ENCODE assay signal across 11 cellular contexts in genomic region chr15:70491183-70491621, GRCh38.
DNase-seq lines count a peak whose midpoint lies in the region; ATAC-seq and TF ChIP-seq lines count a peak whose summit lies in the region.
"Had no signal": no experiment of that assay in that cellular context is flagged by ENCODE, and none has a peak within 500 bp of the region (broad histone marks: within the 10 kb centered on the region; RNA-seq: fewer than 3 reads in every experiment).

No MANE protein-coding gene starts in this region.

- no peaks in the 10 kb centered on the region for H3K36me3 Mint-ChIP-seq in activated T-cell treated with anti-CD3 and anti-CD28 coated beads, Interleukin-2, amount 50 U/mL, for 4 hours (ENCODE audit: insufficient read depth)

- no peaks in the 10 kb centered on the region for H3K9me3 Mint-ChIP-seq in activated T-cell treated with anti-CD3 and anti-CD28 coated beads, Interleukin-2, amount 50 U/mL, for 4 hours

- peak in 1 of 2 donors; percentile 16 for ATAC-seq in activated T-cell treated with anti-CD3 and anti-CD28 coated beads, Interleukin-2, amount 50 U/mL, for 4 hours
- ATAC-seq in GM19324 (IDR thresholded peaks at IDR 0.05; ENCODE audit: low FRiP score, unreplicated experiment) = no peak
- ATAC-seq: upper lobe of right lung had no signal

- H3K27ac ChIP-seq in effector memory CD4-positive, alpha-beta T cell (ENCODE audit: insufficient read depth, low read length, poor library complexity, severe bottlenecking) = no peak overlapping the region
- H3K27ac ChIP-seq in tibial artery = no peak overlapping the region
- H3K27ac ChIP-seq: upper lobe of right lung had no signal

- peak overlapping the region; percentile 44 for H3K4me3 ChIP-seq in effector memory CD4-positive, alpha-beta T cell (ENCODE audit: insufficient read depth, low read depth, low read length, poor library complexity, severe bottlenecking)
- H3K4me3 ChIP-seq in tibial artery = no peak overlapping the region
- H3K4me3 ChIP-seq: upper lobe of right lung had no signal

- H3K27me3 Mint-ChIP-seq in activated T-cell treated with anti-CD3 and anti-CD28 coated beads, Interleukin-2, amount 50 U/mL, for 4 hours (ENCODE audit: low read depth) = peaks cover 5% of the 10 kb centered on the region

- intact Hi-C loops in tibial artery (cut with DNase I; ENCODE audit: low total_unique reads) = no loop called here

- peaks cover 78% of the 10 kb centered on the region for H3K4me1 Mint-ChIP-seq in activated T-cell treated with anti-CD3 and anti-CD28 coated beads, Interleukin-2, amount 50 U/mL, for 4 hours (ENCODE audit: low read depth)

- no peaks in the 10 kb centered on the region for H3K9me3 ChIP-seq in effector memory CD4-positive, alpha-beta T cell (ENCODE audit: control insufficient read depth, low read length)
- no peaks in the 10 kb centered on the region for H3K9me3 ChIP-seq in tibial artery
- H3K9me3 ChIP-seq: upper lobe of right lung had no signal

- DNase-seq in activated T-cell treated with anti-CD3 and anti-CD28 coated beads, Interleukin-2, amount 50 U/mL, for 4 hours = no peak
- DNase-seq in activated T-cell treated with anti-CD3 and anti-CD28 coated beads for 4 hours (no peak), RPMI7951 (ENCODE audit: low read depth) (peak; percentile 35), superior temporal gyrus (ENCODE audit: extremely low spot score) (peak; percentile 25), SHP77 treated with DMSO at 0.1 percent for 48 hours (lab: John Stamatoyannopoulos, UW) (no peak), tibial artery (no peak)
- DNase-seq in effector memory CD4-positive, alpha-beta T cell = no peak
- DNase-seq: amygdala, T1000, upper lobe of right lung had no signal

- H3K4me1 ChIP-seq in effector memory CD4-positive, alpha-beta T cell (ENCODE audit: control insufficient read depth, insufficient read depth, low read length, poor library complexity, severe bottlenecking) = peaks cover 45% of the 10 kb centered on the region
- H3K4me1 ChIP-seq in tibial artery = peaks cover 0 to 18% (median 8%) of the 10 kb centered on the region in 4 donors

- no peak for TF ChIP-seq CTCF in tibial artery (IDR thresholded peaks at IDR 0.05)

- H3K4me3 Mint-ChIP-seq in activated T-cell treated with anti-CD3 and anti-CD28 coated beads, Interleukin-2, amount 50 U/mL, for 4 hours = peak overlapping the region; percentile 17

- H3K27me3 ChIP-seq in effector memory CD4-positive, alpha-beta T cell (replicated peaks; ENCODE audit: control insufficient read depth, insufficient read depth, low read length, poor library complexity, severe bottlenecking) = peaks cover 2% of the 10 kb centered on the region
- H3K27me3 ChIP-seq in tibial artery = no peaks in the 10 kb centered on the region
- H3K27me3 ChIP-seq: upper lobe of right lung had no signal

- H3K36me3 ChIP-seq in effector memory CD4-positive, alpha-beta T cell (ENCODE audit: control insufficient read depth, insufficient read depth, low read length) = no peaks in the 10 kb centered on the region
- no peaks in the 10 kb centered on the region for H3K36me3 ChIP-seq in tibial artery
- H3K36me3 ChIP-seq: upper lobe of right lung had no signal

Comparison
In these comparisons a context has a peak if more than half of its experiments do, and no peak if none do; other contexts are left out.
1. DNase-seq: peak in RPMI7951 (single experiment) and superior temporal gyrus (single experiment); none in activated T-cell treated with anti-CD3 and anti-CD28 coated beads, Interleukin-2, amount 50 U/mL, for 4 hours (single experiment), activated T-cell treated with anti-CD3 and anti-CD28 coated beads for 4 hours (single experiment), effector memory CD4-positive, alpha-beta T cell (0 of 3), SHP77 treated with DMSO at 0.1 percent for 48 hours (single experiment) and tibial artery (0 of 2).